17 cellular contexts compared by ENCODE assay signal in genomic region chr12:89163918-89164317, GRCh38.
DNase-seq lines count a peak whose midpoint lies in the region; ATAC-seq and TF ChIP-seq lines count a peak whose summit lies in the region.
"Had no signal": no experiment of that assay in that cellular context is flagged by ENCODE, and none has a peak within 500 bp of the region (broad histone marks: within the 10 kb centered on the region; RNA-seq: fewer than 3 reads in every experiment).

No MANE protein-coding gene starts in this region.

- POLR2A ChIA-PET in naive thymus-derived CD4-positive, alpha-beta T cell (lab: Charles Lee), result no interaction called here

- in situ Hi-C loops in brain microvascular endothelial cell (cut with HindIII; ENCODE audit: low pct_ligation_motif_present, low sequenced_read_pairs), result no loop called here

- H3K27ac Mint-ChIP-seq in naive thymus-derived CD4-positive, alpha-beta T cell, result peak overlapping the region in 1 of 9 donors; percentile 48

- H3K27ac ChIP-seq in 22Rv1, result peak overlapping the region; percentile 36
- H3K27ac ChIP-seq in brain microvascular endothelial cell, result peak overlapping the region; percentile 81
- H3K27ac ChIP-seq in substantia nigra (ENCODE audit: low read depth, low read length, poor library complexity, severe bottlenecking), result no peak overlapping the region
- H3K27ac ChIP-seq in naive thymus-derived CD4-positive, alpha-beta T cell (ENCODE audit: low read depth, low read length), result no peak overlapping the region

- TF ChIP-seq CTCF in 22Rv1 (IDR thresholded peaks at IDR 0.05), result no peak
- TF ChIP-seq CTCF in brain microvascular endothelial cell (IDR thresholded peaks at IDR 0.05; ENCODE audit: low read depth, low read length, missing control alignments), result no peak

- H3K36me3 ChIP-seq in brain microvascular endothelial cell (replicated peaks), result no peaks in the 10 kb centered on the region
- H3K36me3 ChIP-seq in naive thymus-derived CD4-positive, alpha-beta T cell (ENCODE audit: control insufficient read depth in 2 of 3, insufficient read depth in 3 of 3, low read length in 3 of 3), result no peaks in the 10 kb centered on the region
- H3K36me3 ChIP-seq: upper lobe of left lung had no signal

- H3K9me3 ChIP-seq in naive thymus-derived CD4-positive, alpha-beta T cell (ENCODE audit: control insufficient read depth in 2 of 3, low read length in 3 of 3), result no peaks in the 10 kb centered on the region
- H3K9me3 ChIP-seq: SK-N-SH, upper lobe of left lung had no signal

- no peak for ATAC-seq in naive thymus-derived CD4-positive, alpha-beta T cell
- ATAC-seq in GM18498 (IDR thresholded peaks at IDR 0.05; ENCODE audit: unreplicated experiment), result no peak

- no peak overlapping the region for H3K4me3 ChIP-seq in brain microvascular endothelial cell (ENCODE audit: low read depth, low read length)
- H3K4me3 ChIP-seq in naive thymus-derived CD4-positive, alpha-beta T cell (ENCODE audit: low read length), result no peak overlapping the region
- H3K4me3 ChIP-seq: upper lobe of left lung had no signal

- no peaks in the 10 kb centered on the region for H3K27me3 Mint-ChIP-seq in naive thymus-derived CD4-positive, alpha-beta T cell

- peak; percentile 18 for DNase-seq in GDM1 (lab: John Stamatoyannopoulos, UW)
- no peak for DNase-seq in brain microvascular endothelial cell
- peak; percentile 75 to 90 for DNase-seq in lung microvascular endothelial cell (ENCODE audit: low read depth in 2 of 2)
- no peak for DNase-seq in kidney glomerular epithelial cell (lab: John Stamatoyannopoulos, UW)
- DNase-seq in substantia nigra (lab: John Stamatoyannopoulos, UW), result no peak
- DNase-seq in naive thymus-derived CD4-positive, alpha-beta T cell, result no peak
- DNase-seq: activated CD4-positive, alpha-beta T cell treated with anti-CD3 and anti-CD28 coated beads, Interleukin-2, amount 50 U/mL, for 4 hours; amygdala; Calu3; glutamatergic neuron; NCI-H1694 treated with DMSO at 0.1 percent for 48 hours; NCI-H524 treated with DMSO at 0.1 percent for 48 hours; occipital lobe; SK-N-SH; upper lobe of left lung had no signal

- intact Hi-C loops in naive thymus-derived CD4-positive, alpha-beta T cell (cut with micrococcal nuclease), result loop anchor here in 1 of 2 donors (1.0 to 5.0 kb wide), 4 partner anchors 81 to 363 kb away; partner anchors contain the start of genes DUSP6 and POC1B

- H3K27me3 ChIP-seq in brain microvascular endothelial cell (replicated peaks), result no peaks in the 10 kb centered on the region
- no peaks in the 10 kb centered on the region for H3K27me3 ChIP-seq in naive thymus-derived CD4-positive, alpha-beta T cell (ENCODE audit: control insufficient read depth in 2 of 2, insufficient read depth in 2 of 2, low read length in 2 of 2)
- H3K27me3 ChIP-seq: upper lobe of left lung had no signal

- peak overlapping the region in 1 of 10 donors; percentile 35 for H3K4me3 Mint-ChIP-seq in naive thymus-derived CD4-positive, alpha-beta T cell

- H3K36me3 Mint-ChIP-seq in naive thymus-derived CD4-positive, alpha-beta T cell, result peaks cover 0 to 16% (median 0%) of the 10 kb centered on the region in 5 donors

- H3K4me1 ChIP-seq in naive thymus-derived CD4-positive, alpha-beta T cell (ENCODE audit: control insufficient read depth in 2 of 2, insufficient read depth in 2 of 2, low read length in 2 of 2), result peaks cover 0 to 9% of the 10 kb centered on the region in 2 donors

- peaks cover 0 to 2% (median 0%) of the 10 kb centered on the region in 11 donors for H3K9me3 Mint-ChIP-seq in naive thymus-derived CD4-positive, alpha-beta T cell

- H3K4me1 Mint-ChIP-seq in naive thymus-derived CD4-positive, alpha-beta T cell, result peaks cover 10 to 33% (median 20%) of the 10 kb centered on the region in 7 donors

- CTCF ChIA-PET in naive thymus-derived CD4-positive, alpha-beta T cell (lab: Charles Lee), result no interaction called here

Comparison
In these comparisons a context has a peak if more than half of its experiments do, and no peak if none do; other contexts are left out.
1. H3K27ac ChIP-seq: peak in 22Rv1 (single experiment) and brain microvascular endothelial cell (single experiment); none in substantia nigra (single experiment) and naive thymus-derived CD4-positive, alpha-beta T cell (single experiment).
2. DNase-seq: peak in GDM1 (single experiment) and lung microvascular endothelial cell (2 of 2); none in brain microvascular endothelial cell (single experiment), kidney glomerular epithelial cell (single experiment), substantia nigra (0 of 49) and naive thymus-derived CD4-positive, alpha-beta T cell (0 of 9).